In the genomic region with DNA sequence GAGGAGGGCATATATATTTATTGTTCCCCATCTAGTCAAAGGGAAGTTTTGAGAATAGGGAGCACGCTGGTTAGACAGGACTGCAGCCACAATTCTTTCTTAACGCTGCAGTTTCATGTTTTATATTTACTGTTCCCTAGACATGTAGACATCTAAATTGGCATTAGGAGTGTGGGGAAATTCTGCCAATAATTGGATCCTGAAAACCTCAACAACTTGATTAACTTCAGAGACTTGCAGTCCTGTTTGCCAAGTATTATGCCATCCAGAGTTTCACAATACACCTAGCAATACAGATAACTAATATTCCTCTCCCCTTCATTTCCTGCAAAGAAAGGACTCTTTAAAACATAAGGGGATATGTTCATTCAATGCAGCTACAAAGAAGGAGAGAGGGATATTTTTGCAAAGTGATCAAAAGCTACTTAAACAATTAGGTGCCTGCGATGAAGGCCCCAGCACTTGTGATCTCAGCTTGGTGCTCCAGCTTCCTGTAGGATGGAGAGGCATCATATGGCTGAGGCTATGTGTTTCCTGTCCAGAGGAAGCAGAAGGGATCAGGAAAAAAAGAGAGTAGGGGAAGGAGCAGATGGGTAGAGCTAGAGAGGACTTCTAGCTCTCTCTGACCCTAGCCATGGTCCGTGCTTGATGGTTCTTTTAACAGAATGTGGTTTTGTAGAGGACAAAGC, we compare ENCODE assay signal across 18 cellular contexts.
DNase-seq lines count a peak whose midpoint lies in the region; TF ChIP-seq lines count a peak whose summit lies in the region.
"Had no signal": no experiment of that assay in that cellular context is flagged by ENCODE, and none has a peak within 500 bp of the region (broad histone marks: within the 10 kb centered on the region; RNA-seq: fewer than 3 reads in every experiment).

No MANE protein-coding gene starts in this region.

- peak; percentile 17 for DNase-seq in NCI-H748 (lab: John Stamatoyannopoulos, UW; ENCODE audit: unreplicated experiment)
- no peak for DNase-seq in NCI-H748 treated with DMSO at 0.1 percent for 48 hours (lab: John Stamatoyannopoulos, UW)
- DNase-seq in amniotic epithelial cell (ENCODE audit: low read depth): peak; percentile 13
- peak; percentile 10 for DNase-seq in fibroblast of the aortic adventitia (ENCODE audit: low read depth)
- DNase-seq in NCI-H2196 treated with DMSO at 0.1 percent for 48 hours (lab: John Stamatoyannopoulos, UW; ENCODE audit: unreplicated experiment): no peak
- no peak for DNase-seq in NOMO-1 (lab: John Stamatoyannopoulos, UW; ENCODE audit: unreplicated experiment in 2 of 2)
- DNase-seq in anterior cingulate cortex (lab: John Stamatoyannopoulos, UW): no peak
- no peak for DNase-seq in GM13977 (ENCODE audit: low spot score)
- DNase-seq: 8988T; BE2C; CD4-positive, CD25-positive, alpha-beta regulatory T cell; DMS53; NCI-H1105; NCI-H2081; NCI-H510A; PC-9 had no signal

- in situ Hi-C loops in GM13977 (cut with MboI; ENCODE audit: low pct_unique_long_range_greater_than_20kb, low sequenced_read_pairs, unreplicated experiment): no loop called here

- H3K4me3 ChIP-seq in fibroblast of the aortic adventitia (ENCODE audit: low read depth, low read length): no peak overlapping the region
- H3K4me3 ChIP-seq: K562, PC-9, SJSA1 had no signal

- TF ChIP-seq CTCF in fibroblast of the aortic adventitia (IDR thresholded peaks at IDR 0.05; ENCODE audit: insufficient read depth, low read length) (no peak), GM13977 (IDR thresholded peaks at IDR 0.05; ENCODE audit: extremely low read depth, insufficient read depth, missing control alignments) (no peak)

Comparison
In these comparisons a context has a peak if more than half of its experiments do, and no peak if none do; other contexts are left out.
1. DNase-seq: peak in NCI-H748 (single experiment), amniotic epithelial cell (single experiment) and fibroblast of the aortic adventitia (single experiment); none in NCI-H748 treated with DMSO at 0.1 percent for 48 hours (single experiment), NCI-H2196 treated with DMSO at 0.1 percent for 48 hours (single experiment), NOMO-1 (0 of 2), anterior cingulate cortex (0 of 58) and GM13977 (single experiment).